15 cellular contexts compared by ENCODE assay signal in genomic region chr5:33311893-33312292, GRCh38.
A peak's percentile ranks its signal among the peaks of the same experiment; 100 is the strongest.
DNase-seq lines count a peak whose midpoint lies in the region; ATAC-seq and TF ChIP-seq lines count a peak whose summit lies in the region.
"Had no signal": no experiment of that assay in that cellular context is flagged by ENCODE, and none has a peak within 500 bp of the region (broad histone marks: within the 10 kb centered on the region; RNA-seq: fewer than 3 reads in every experiment).

No MANE protein-coding gene starts in this region.

- intact Hi-C loops in PC-3 (cut with micrococcal nuclease): loop anchor here (5.0 to 10.0 kb wide), 2 partner anchors 40 to 267 kb away; no protein-coding TSS in a partner anchor
- intact Hi-C loops in activated naive CD4-positive, alpha-beta T cell treated with anti-CD3 and anti-CD28 coated beads for 36 hours (cut with micrococcal nuclease): no loop called here

- H3K4me2 ChIP-seq in PC-3 (ENCODE audit: low read length) (peak overlapping the region; percentile 65), GM23338 (no peak overlapping the region)

- no TSS peak for BruUV-seq in PC-3 (replicated peaks; lab: Mats Ljungman, UMichigan)

- peak; percentile 84 for DNase-seq in GM04503 (ENCODE audit: low read depth)
- peak; percentile 96 for DNase-seq in PC-3
- peak; percentile 95 for DNase-seq in epithelial cell of esophagus (ENCODE audit: low read depth)
- peak; percentile 95 for DNase-seq in renal cortical epithelial cell (ENCODE audit: low read depth)
- DNase-seq in GM23338 (ENCODE audit: low spot score): no peak
- DNase-seq in activated effector memory CD4-positive, alpha-beta T cell treated with anti-CD3 and anti-CD28 coated beads, Interleukin-2, amount 50 U/mL, for 16 hours: no peak
- no peak for DNase-seq in activated naive CD4-positive, alpha-beta T cell treated with anti-CD3 and anti-CD28 coated beads for 36 hours
- no peak for DNase-seq in stimulated activated naive CD4-positive, alpha-beta T cell treated with Interleukin-2 at 50 U/mL for 16 hours (lab: John Stamatoyannopoulos, UW)
- DNase-seq: activated CD4-positive, alpha-beta T cell treated with anti-CD3 and anti-CD28 coated beads, Interleukin-2, amount 50 U/mL, for 48 hours; activated naive CD4-positive, alpha-beta T cell treated with Interleukin-2 at 50 U/mL for 16 hours; Calu3; NCI-H1092 treated with DMSO at 0.1 percent for 48 hours; NCI-H82; sigmoid colon had no signal

- H3K4me3 ChIP-seq in PC-3 (ENCODE audit: low read length): peak overlapping the region; percentile 8; the same call in 1 of the 2 replicates
- no peak overlapping the region for H3K4me3 ChIP-seq in epithelial cell of esophagus (ENCODE audit: low read length)
- H3K4me3 ChIP-seq in GM23338: no peak overlapping the region
- H3K4me3 ChIP-seq: sigmoid colon had no signal

- H3K9me3 Mint-ChIP-seq in GM23338: no peaks in the 10 kb centered on the region
- no peaks in the 10 kb centered on the region for H3K9me3 Mint-ChIP-seq in activated naive CD4-positive, alpha-beta T cell treated with anti-CD3 and anti-CD28 coated beads for 36 hours

- TF ChIP-seq CTCF in PC-3 (conservative IDR thresholded peaks at IDR 0.05; ENCODE audit: low read depth, low read length): no peak
- no peak for TF ChIP-seq CTCF in epithelial cell of esophagus (IDR thresholded peaks at IDR 0.05; ENCODE audit: insufficient read depth, low read depth, low read length, missing control alignments)
- TF ChIP-seq CTCF in GM23338 (conservative IDR thresholded peaks at IDR 0.05; ENCODE audit: low read depth in 2 of 2): no peak

- CTCF ChIA-PET in PC-3 (lab: Charles Lee): interaction anchor here (0.5 to 1.4 kb wide), 2 partner anchors 12 to 56 kb away, joined by 3 to 8 read pairs; no protein-coding TSS in a partner anchor
- CTCF ChIA-PET in activated naive CD4-positive, alpha-beta T cell treated with anti-CD3 and anti-CD28 coated beads for 36 hours (lab: Charles Lee): interaction anchor here (0.9 kb wide), 1 partner anchor 13 kb away, joined by 4 read pairs; no protein-coding TSS in a partner anchor

- H3K4me1 ChIP-seq in PC-3 (ENCODE audit: insufficient read depth, low read length) (peaks cover 63% of the 10 kb centered on the region), GM23338 (ENCODE audit: insufficient read depth) (no peaks in the 10 kb centered on the region)

- H3K27me3 Mint-ChIP-seq in GM23338 (ENCODE audit: insufficient read depth, low read depth, poor library complexity): peaks cover 2% of the 10 kb centered on the region
- H3K27me3 Mint-ChIP-seq in activated naive CD4-positive, alpha-beta T cell treated with anti-CD3 and anti-CD28 coated beads for 36 hours (ENCODE audit: low read depth): peaks cover 5% of the 10 kb centered on the region

- H3F3A ChIP-seq in PC-3 (ENCODE audit: low read length, unreplicated experiment) (peaks cover 12% of the 10 kb centered on the region), GM23338 (replicated peaks; ENCODE audit: low read depth) (no peaks in the 10 kb centered on the region)

- no peaks in the 10 kb centered on the region for H3K4me1 Mint-ChIP-seq in GM23338
- no peaks in the 10 kb centered on the region for H3K4me1 Mint-ChIP-seq in activated naive CD4-positive, alpha-beta T cell treated with anti-CD3 and anti-CD28 coated beads for 36 hours (ENCODE audit: low read depth)

- no peak overlapping the region for H2AFZ ChIP-seq in PC-3 (ENCODE audit: low read length)
- H2AFZ ChIP-seq in GM23338: no peak overlapping the region

- H3K4me3 Mint-ChIP-seq in GM23338: no peak overlapping the region
- H3K4me3 Mint-ChIP-seq in activated naive CD4-positive, alpha-beta T cell treated with anti-CD3 and anti-CD28 coated beads for 36 hours: no peak overlapping the region

- POLR2A ChIA-PET in PC-3 (lab: Charles Lee; ENCODE audit: unreplicated experiment): interaction anchor here (0.5 to 0.7 kb wide), 2 partner anchors 108 to 165 kb away, joined by 3 to 15 read pairs; no protein-coding TSS in a partner anchor

- H3K27ac Mint-ChIP-seq in GM23338: no peak overlapping the region
- H3K27ac Mint-ChIP-seq in activated naive CD4-positive, alpha-beta T cell treated with anti-CD3 and anti-CD28 coated beads for 36 hours: no peak overlapping the region

- H3K27ac ChIP-seq in PC-3 (ENCODE audit: low read length): peak overlapping the region; percentile 96
- no peak overlapping the region for H3K27ac ChIP-seq in GM23338 (ENCODE audit: low read depth)
- H3K27ac ChIP-seq: HL-60 had no signal

- no peaks in the 10 kb centered on the region for H3K36me3 Mint-ChIP-seq in GM23338 (ENCODE audit: low read depth)
- H3K36me3 Mint-ChIP-seq in activated naive CD4-positive, alpha-beta T cell treated with anti-CD3 and anti-CD28 coated beads for 36 hours (ENCODE audit: low read depth): no peaks in the 10 kb centered on the region

- H3K27me3 ChIP-seq in PC-3 (ENCODE audit: low read length) (no peaks in the 10 kb centered on the region), GM23338 (ENCODE audit: insufficient read depth) (no peaks in the 10 kb centered on the region)
- H3K27me3 ChIP-seq: sigmoid colon had no signal

- H3K9ac ChIP-seq in PC-3 (ENCODE audit: low read length): peak overlapping the region; percentile 83

- H3K36me3 ChIP-seq in PC-3 (ENCODE audit: low read depth, low read length): peaks cover 4% of the 10 kb centered on the region; the same call in 1 of the 2 replicates
- no peaks in the 10 kb centered on the region for H3K36me3 ChIP-seq in GM23338 (ENCODE audit: insufficient read depth)
- H3K36me3 ChIP-seq: sigmoid colon had no signal

- ATAC-seq in PC-3 (peak; percentile 74), GM23338 (no peak)

- H3K9me3 ChIP-seq in PC-3 (ENCODE audit: low read length): no peaks in the 10 kb centered on the region
- H3K9me3 ChIP-seq: sigmoid colon had no signal

- H3K9me2 ChIP-seq in PC-3 (replicated peaks; ENCODE audit: low read length) (no peaks in the 10 kb centered on the region), GM23338 (ENCODE audit: insufficient read depth) (peaks cover 9% of the 10 kb centered on the region; the same call in 1 of the 2 replicates)

- no peaks in the 10 kb centered on the region for H4K20me1 ChIP-seq in PC-3 (ENCODE audit: low read length)
- no peaks in the 10 kb centered on the region for H4K20me1 ChIP-seq in GM23338 (replicated peaks; ENCODE audit: insufficient read depth)

- H3K79me2 ChIP-seq in PC-3 (ENCODE audit: low read length): no peaks in the 10 kb centered on the region
- no peaks in the 10 kb centered on the region for H3K79me2 ChIP-seq in GM23338 (replicated peaks; ENCODE audit: insufficient read depth)

TF ChIP-seq in GM23338, 12 proteins besides CTCF, POLR2A, EP300 and RAD21 (continues in another document):
- TF ChIP-seq ZNF462 (CRISPR knock-in tag; IDR thresholded peaks at IDR 0.05) (no peak), CREB1 (CRISPR knock-in tag; IDR thresholded peaks at IDR 0.05; ENCODE audit: low read depth) (no peak)

Comparison
In these comparisons a context has a peak if more than half of its experiments do, and no peak if none do; other contexts are left out.
1. DNase-seq: peak in GM04503 (single experiment), PC-3 (single experiment), epithelial cell of esophagus (single experiment) and renal cortical epithelial cell (single experiment); none in GM23338 (single experiment), activated effector memory CD4-positive, alpha-beta T cell treated with anti-CD3 and anti-CD28 coated beads, Interleukin-2, amount 50 U/mL, for 16 hours (single experiment), activated naive CD4-positive, alpha-beta T cell treated with anti-CD3 and anti-CD28 coated beads for 36 hours (single experiment) and stimulated activated naive CD4-positive, alpha-beta T cell treated with Interleukin-2 at 50 U/mL for 16 hours (single experiment).